Comparison of ENCODE assay signal across 1 cellular context in genomic region chr3:141345528-141345927, GRCh38.
TF ChIP-seq lines count a peak whose summit lies in the region.

No MANE protein-coding gene starts in this region.

TF ChIP-seq in HepG2, 621 proteins besides CTCF, POLR2A, EP300 and RAD21:
- TF ChIP-seq IRX3 (CRISPR knock-in tag; IDR thresholded peaks at IDR 0.05; ENCODE audit: borderline replicate concordance, low read depth) (no peak), MEF2D (CRISPR knock-in tag; IDR thresholded peaks at IDR 0.05) (no peak), ZNF687 (CRISPR knock-in tag; IDR thresholded peaks at IDR 0.05) (no peak), TOE1 (CRISPR knock-in tag; IDR thresholded peaks at IDR 0.05) (no peak), ZNF414 (CRISPR knock-in tag; IDR thresholded peaks at IDR 0.05) (no peak), ZKSCAN5 (CRISPR knock-in tag; IDR thresholded peaks at IDR 0.05) (no peak), ZKSCAN8 (CRISPR knock-in tag; IDR thresholded peaks at IDR 0.05; ENCODE audit: borderline replicate concordance) (no peak), ZNF713 (CRISPR knock-in tag; IDR thresholded peaks at IDR 0.05) (no peak), ZNF280D (CRISPR knock-in tag; IDR thresholded peaks at IDR 0.05) (no peak), LCORL (IDR thresholded peaks at IDR 0.05) (no peak), LCORL (CRISPR knock-in tag; IDR thresholded peaks at IDR 0.05) (no peak), NBN (conservative IDR thresholded peaks at IDR 0.05) (no peak), ZNF329 (CRISPR knock-in tag; IDR thresholded peaks at IDR 0.05; ENCODE audit: low read depth) (no peak), ZNF704 (CRISPR knock-in tag; IDR thresholded peaks at IDR 0.05; ENCODE audit: borderline replicate concordance) (no peak), ZNF251 (CRISPR knock-in tag; IDR thresholded peaks at IDR 0.05) (no peak)
